Comparison of ENCODE assay signal across 8 cellular contexts in the genomic region with DNA sequence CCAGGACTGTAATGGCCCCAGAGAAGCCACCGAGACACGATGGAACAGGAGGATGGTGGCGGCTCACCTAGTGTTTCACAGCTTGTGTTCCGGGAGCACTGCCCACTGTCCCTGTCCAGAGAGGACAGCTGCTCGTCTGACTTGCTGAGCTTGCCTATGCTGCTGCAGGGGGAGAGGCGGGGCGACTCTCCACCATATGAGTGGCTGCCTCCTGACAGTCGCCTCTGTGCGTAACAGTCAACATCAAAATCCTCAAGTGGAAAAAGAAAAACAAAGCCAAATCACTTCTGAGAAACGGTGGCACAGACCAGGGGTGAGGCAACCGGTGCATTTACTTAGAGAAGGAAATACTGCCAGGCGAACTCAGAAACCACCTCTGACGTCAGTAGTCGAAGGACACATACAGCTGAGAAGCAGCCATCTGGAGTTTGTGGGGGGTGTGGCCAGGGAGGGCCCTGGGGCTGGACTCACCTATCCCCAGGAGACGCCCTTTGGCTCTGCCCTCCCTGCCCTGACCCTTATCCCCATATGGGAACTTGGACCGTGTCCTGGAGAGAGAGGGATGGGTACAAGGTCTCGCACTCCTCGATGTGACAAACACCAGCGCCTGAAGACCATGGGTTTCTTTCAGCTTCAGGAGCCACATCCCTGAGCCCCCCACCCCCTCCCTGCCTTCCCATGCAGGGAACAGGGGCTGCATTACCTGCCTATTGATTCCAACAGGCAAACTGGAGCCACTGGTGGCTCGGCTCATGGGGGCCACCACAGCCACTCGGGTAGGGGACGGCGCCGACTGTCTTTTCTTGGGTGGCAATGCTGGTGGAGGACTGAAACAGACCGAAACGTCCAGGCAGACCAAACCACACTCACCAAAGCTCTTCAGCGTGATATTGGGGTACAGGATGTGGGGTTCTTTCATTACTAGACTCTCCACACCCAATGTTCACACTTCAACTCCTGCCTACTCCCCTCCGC.
DNase-seq lines count a peak whose midpoint lies in the region; ATAC-seq, FAIRE-seq and TF ChIP-seq lines count a peak whose summit lies in the region.

No MANE protein-coding gene starts in this region.

- WGBS in heart right ventricle, 2 donors = 77 to 79% methylated on average over 28 of the region's 28 CpGs
- WGBS in tibial nerve, 2 donors = 88 to 91% methylated on average over 28 of the region's 28 CpGs

- no peak for TF ChIP-seq POLR2A in tibial nerve (IDR thresholded peaks at IDR 0.05)

- CTCF ChIA-PET in CD8-positive, alpha-beta T cell (lab: Charles Lee) = interaction anchor here (0.8 to 3.2 kb wide), 7 partner anchors 64 to 150 kb away, joined by 3 to 10 read pairs (median 4); a partner anchor contains a TSS

- intact Hi-C loops in CD8-positive, alpha-beta T cell (cut with DNase I, micrococcal nuclease) = loop anchor here (2.0 to 5.0 kb wide), 2 partner anchors 36 to 49 kb away; no protein-coding TSS in a partner anchor
- intact Hi-C loops in heart right ventricle (cut with DNase I) = loop anchor here in 1 of 10 donors (10.0 kb wide), 1 partner anchor 433 kb away; no protein-coding TSS in a partner anchor

- peaks cover 27% of the 10 kb centered on the region for H3K4me1 ChIP-seq in CD8-positive, alpha-beta T cell (ENCODE audit: insufficient read depth, low read length)
- H3K4me1 ChIP-seq in heart right ventricle (peaks cover 14 to 85% (median 47%) of the 10 kb centered on the region in 9 donors), tibial nerve (peaks cover 0 to 11% (median 2%) of the 10 kb centered on the region in 4 donors)

- H3K9me3 Mint-ChIP-seq in CD8-positive, alpha-beta T cell = no peaks in the 10 kb centered on the region

- H3K4me3 Mint-ChIP-seq in CD8-positive, alpha-beta T cell = peak overlapping the region; percentile 53

- peak in 1 of 2 donors; percentile 45 for TF ChIP-seq EP300 in tibial nerve (IDR thresholded peaks at IDR 0.05)

- no peaks in the 10 kb centered on the region for H3K27me3 ChIP-seq in CD8-positive, alpha-beta T cell (ENCODE audit: insufficient read depth, low read length)
- H3K27me3 ChIP-seq in HL-60 (ENCODE audit: insufficient read depth, poor library complexity, severe bottlenecking) = no peaks in the 10 kb centered on the region
- no peaks in the 10 kb centered on the region for H3K27me3 ChIP-seq in heart right ventricle
- H3K27me3 ChIP-seq in tibial nerve = no peaks in the 10 kb centered on the region

- FAIRE-seq in RCC 7860 (lab: Jason Lieb, UNC) = no peak

- POLR2A ChIA-PET in CD8-positive, alpha-beta T cell (lab: Charles Lee) = interaction anchor here (0.7 to 1.6 kb wide), 7 partner anchors 14 to 108 kb away, joined by 3 to 5 read pairs (median 3); no protein-coding TSS in a partner anchor

- H3K36me3 Mint-ChIP-seq in CD8-positive, alpha-beta T cell = peaks cover 77% of the 10 kb centered on the region

- peak; percentile 79 for ATAC-seq in CD8-positive, alpha-beta T cell
- ATAC-seq in heart right ventricle = peak in 7 of 8 donors; percentile 8 to 80 (median 45)

- peak overlapping the region; percentile 93 for H3K27ac Mint-ChIP-seq in CD8-positive, alpha-beta T cell

- peak overlapping the region; percentile 7 for H3K4me3 ChIP-seq in CD8-positive, alpha-beta T cell (ENCODE audit: low read depth, low read length)
- H3K4me3 ChIP-seq in HL-60 (replicated peaks; ENCODE audit: insufficient read depth, low read length) (no peak overlapping the region), heart right ventricle (peak overlapping the region in 1 of 10 donors; percentile 6), tibial nerve (no peak overlapping the region), foreskin fibroblast (ENCODE audit: low read depth in 1 of 2, low read length in 2 of 2) (no peak overlapping the region)

- H3K27ac ChIP-seq in CD8-positive, alpha-beta T cell (ENCODE audit: low read depth, low read length) = peak overlapping the region; percentile 77
- H3K27ac ChIP-seq in HL-60 (replicated peaks) = peak overlapping the region; percentile 54
- H3K27ac ChIP-seq in heart right ventricle = peak overlapping the region in 6 of 10 donors; percentile 5 to 94 (median 40)
- H3K27ac ChIP-seq in tibial nerve = peak overlapping the region in 2 of 4 donors; percentile 55 to 69

- no peak for TF ChIP-seq CTCF in CD8-positive, alpha-beta T cell (IDR thresholded peaks at IDR 0.05)
- TF ChIP-seq CTCF in HL-60 (IDR thresholded peaks at IDR 0.05; ENCODE audit: insufficient read depth, low read length) = no peak
- TF ChIP-seq CTCF in heart right ventricle (IDR thresholded peaks at IDR 0.05) = no peak
- TF ChIP-seq CTCF in tibial nerve (IDR thresholded peaks at IDR 0.05) = no peak
- TF ChIP-seq CTCF in foreskin fibroblast (IDR thresholded peaks at IDR 0.05; ENCODE audit: low read depth, low read length) = no peak

- H3K27me3 Mint-ChIP-seq in CD8-positive, alpha-beta T cell (ENCODE audit: low read depth) = no peaks in the 10 kb centered on the region

- H3K4me1 Mint-ChIP-seq in CD8-positive, alpha-beta T cell (ENCODE audit: low read depth) = peaks cover 35% of the 10 kb centered on the region

- peaks cover 16% of the 10 kb centered on the region for H3K36me3 ChIP-seq in CD8-positive, alpha-beta T cell (ENCODE audit: insufficient read depth, low read length)
- H3K36me3 ChIP-seq in heart right ventricle = peaks cover 0 to 94% (median 15%) of the 10 kb centered on the region in 9 donors
- H3K36me3 ChIP-seq in tibial nerve = peaks cover 0 to 57% (median 7%) of the 10 kb centered on the region in 3 donors

- H3K9me3 ChIP-seq in CD8-positive, alpha-beta T cell (ENCODE audit: low read length) = no peaks in the 10 kb centered on the region
- H3K9me3 ChIP-seq in heart right ventricle (no peaks in the 10 kb centered on the region), tibial nerve (no peaks in the 10 kb centered on the region)

- peak in 6 of 7 experiments; percentile 39 to 87 (median 62) for DNase-seq in CD8-positive, alpha-beta T cell
- DNase-seq in HL-60 (ENCODE audit: low read depth in 1 of 2, low spot score in 1 of 2) = peak in 1 of 2 experiments; percentile 85
- DNase-seq in activated T-cell treated with anti-CD3 and anti-CD28 coated beads, Interleukin-2, amount 50 U/mL, for 1 hour = peak; percentile 69
- DNase-seq in heart right ventricle = no peak
- DNase-seq in stimulated activated CD8-positive, alpha-beta memory T cell treated with anti-CD3 and anti-CD28 coated beads, Interleukin-15, amount 100 ng/mL, for 4 hours (ENCODE audit: low read depth in 2 of 2) = peak; percentile 41 to 50
- DNase-seq in tibial nerve (ENCODE audit: low spot score in 2 of 2) = no peak
- no peak for DNase-seq in foreskin fibroblast
- no peak for DNase-seq in RCC 7860 (ENCODE audit: low spot score)

Comparison
In these comparisons a context has a peak if more than half of its experiments do, and no peak if none do; other contexts are left out.
1. DNase-seq: peak in CD8-positive, alpha-beta T cell (6 of 7), activated T-cell treated with anti-CD3 and anti-CD28 coated beads, Interleukin-2, amount 50 U/mL, for 1 hour (single experiment) and stimulated activated CD8-positive, alpha-beta memory T cell treated with anti-CD3 and anti-CD28 coated beads, Interleukin-15, amount 100 ng/mL, for 4 hours (2 of 2); none in heart right ventricle (0 of 2), tibial nerve (0 of 2), foreskin fibroblast (0 of 2) and RCC 7860 (single experiment).